In the genomic region with DNA sequence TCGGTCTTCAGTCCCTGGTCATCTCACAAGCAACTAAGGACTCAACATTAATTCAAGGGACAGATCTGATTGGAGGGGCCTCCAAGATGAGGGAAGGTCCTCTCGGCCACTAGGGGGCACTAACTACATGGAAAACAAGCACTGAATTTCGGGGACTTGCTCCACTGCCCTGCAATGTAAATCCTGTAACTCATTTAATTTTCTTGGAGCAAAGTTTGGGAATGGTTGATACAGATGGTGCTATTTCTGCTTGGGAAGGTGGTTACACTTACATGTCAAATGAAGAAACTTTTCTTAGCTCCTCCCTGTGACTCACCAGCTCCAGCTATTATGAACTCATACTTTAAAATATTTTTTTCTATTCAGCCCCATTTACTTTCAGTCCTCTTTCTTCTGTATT, we compare ENCODE assay signal across 8 cellular contexts.
DNase-seq lines count a peak whose midpoint lies in the region; ATAC-seq and TF ChIP-seq lines count a peak whose summit lies in the region.

No MANE protein-coding gene starts in this region.

- no peaks in the 10 kb centered on the region for H3K36me3 ChIP-seq in heart right ventricle
- no peaks in the 10 kb centered on the region for H3K36me3 ChIP-seq in gastrocnemius medialis

- CTCF ChIA-PET in RWPE1 (lab: Yijun Ruan, JAX): interaction anchor here (0.7 to 1.7 kb wide), 6 partner anchors 19 to 359 kb away, joined by 3 to 8 read pairs (median 4); no protein-coding TSS in a partner anchor

- DNase-seq in EL (peak; percentile 75), RWPE1 (ENCODE audit: low spot score) (peak; percentile 50), heart right ventricle (peak; percentile 11 to 62), gastrocnemius medialis (no peak)
- peak; percentile 28 for DNase-seq in activated naive CD4-positive, alpha-beta T cell treated with Interleukin-2 at 50 U/mL for 16 hours

- peak; percentile 79 for TF ChIP-seq RAD21 in Ishikawa (IDR thresholded peaks at IDR 0.05; ENCODE audit: low read depth)

- no peak overlapping the region for H3K4me3 ChIP-seq in heart right ventricle
- H3K4me3 ChIP-seq in gastrocnemius medialis: no peak overlapping the region

- ATAC-seq in heart right ventricle (peak in 4 of 8 donors; percentile 33 to 74 (median 48)), gastrocnemius medialis (no peak), HG02970 (IDR thresholded peaks at IDR 0.05; ENCODE audit: low FRiP score, unreplicated experiment) (no peak), GM18517 (IDR thresholded peaks at IDR 0.05; ENCODE audit: unreplicated experiment) (no peak)

- no peak for TF ChIP-seq POLR2A in gastrocnemius medialis (IDR thresholded peaks at IDR 0.05)

- in situ Hi-C loops in gastrocnemius medialis (cut with MboI; ENCODE audit: low sequenced_read_pairs in 4 of 4): loop anchor here in 2 of 4 donors (5.0 kb wide), 1 partner anchor 193 kb away; no protein-coding TSS in a partner anchor

- WGBS in heart right ventricle, 2 donors: 6 to 27% methylated on average over 3 of the region's 3 CpGs

- intact Hi-C loops in heart right ventricle (cut with DNase I) (loop anchor here in 7 of 10 donors (1.0 to 5.0 kb wide), 6 partner anchors 58 to 198 kb away; no protein-coding TSS in a partner anchor), gastrocnemius medialis (cut with DNase I; ENCODE audit: low total_unique reads) (loop anchor here (5.0 kb wide), 1 partner anchor 193 kb away; no protein-coding TSS in a partner anchor)

- TF ChIP-seq CTCF in RWPE1 (conservative IDR thresholded peaks at IDR 0.05; ENCODE audit: low read depth): peak; percentile 57
- peak; percentile 68 to 86 (median 81) for TF ChIP-seq CTCF in heart right ventricle (IDR thresholded peaks at IDR 0.05)
- TF ChIP-seq CTCF in gastrocnemius medialis (IDR thresholded peaks at IDR 0.05 in 4 of 5, conservative IDR thresholded peaks at IDR 0.05 in 1 of 5): peak; percentile 23 to 65 (median 37)

- peaks cover 0 to 33% (median 15%) of the 10 kb centered on the region in 7 donors for H3K27me3 ChIP-seq in heart right ventricle
- H3K27me3 ChIP-seq in gastrocnemius medialis: peaks cover 0 to 4% (median 0%) of the 10 kb centered on the region in 3 donors

- no peak for TF ChIP-seq EP300 in Ishikawa (IDR thresholded peaks at IDR 0.05; ENCODE audit: borderline replicate concordance)

- POLR2A ChIA-PET in RWPE1 (lab: Yijun Ruan, JAX; ENCODE audit: low non-redundant PET): no interaction called here

- H3K27ac ChIP-seq in RWPE1 (no peak overlapping the region; the same call in 1 of the 2 replicates), heart right ventricle (no peak overlapping the region), gastrocnemius medialis (no peak overlapping the region)

- H3K9me3 ChIP-seq in heart right ventricle (no peaks in the 10 kb centered on the region), gastrocnemius medialis (no peaks in the 10 kb centered on the region)

- H3K4me1 ChIP-seq in heart right ventricle: peaks cover 0 to 5% (median 0%) of the 10 kb centered on the region in 9 donors
- no peaks in the 10 kb centered on the region for H3K4me1 ChIP-seq in gastrocnemius medialis

TF ChIP-seq in Ishikawa, 13 proteins besides CTCF, POLR2A, EP300 and RAD21:
- TF ChIP-seq, protein P1, sequence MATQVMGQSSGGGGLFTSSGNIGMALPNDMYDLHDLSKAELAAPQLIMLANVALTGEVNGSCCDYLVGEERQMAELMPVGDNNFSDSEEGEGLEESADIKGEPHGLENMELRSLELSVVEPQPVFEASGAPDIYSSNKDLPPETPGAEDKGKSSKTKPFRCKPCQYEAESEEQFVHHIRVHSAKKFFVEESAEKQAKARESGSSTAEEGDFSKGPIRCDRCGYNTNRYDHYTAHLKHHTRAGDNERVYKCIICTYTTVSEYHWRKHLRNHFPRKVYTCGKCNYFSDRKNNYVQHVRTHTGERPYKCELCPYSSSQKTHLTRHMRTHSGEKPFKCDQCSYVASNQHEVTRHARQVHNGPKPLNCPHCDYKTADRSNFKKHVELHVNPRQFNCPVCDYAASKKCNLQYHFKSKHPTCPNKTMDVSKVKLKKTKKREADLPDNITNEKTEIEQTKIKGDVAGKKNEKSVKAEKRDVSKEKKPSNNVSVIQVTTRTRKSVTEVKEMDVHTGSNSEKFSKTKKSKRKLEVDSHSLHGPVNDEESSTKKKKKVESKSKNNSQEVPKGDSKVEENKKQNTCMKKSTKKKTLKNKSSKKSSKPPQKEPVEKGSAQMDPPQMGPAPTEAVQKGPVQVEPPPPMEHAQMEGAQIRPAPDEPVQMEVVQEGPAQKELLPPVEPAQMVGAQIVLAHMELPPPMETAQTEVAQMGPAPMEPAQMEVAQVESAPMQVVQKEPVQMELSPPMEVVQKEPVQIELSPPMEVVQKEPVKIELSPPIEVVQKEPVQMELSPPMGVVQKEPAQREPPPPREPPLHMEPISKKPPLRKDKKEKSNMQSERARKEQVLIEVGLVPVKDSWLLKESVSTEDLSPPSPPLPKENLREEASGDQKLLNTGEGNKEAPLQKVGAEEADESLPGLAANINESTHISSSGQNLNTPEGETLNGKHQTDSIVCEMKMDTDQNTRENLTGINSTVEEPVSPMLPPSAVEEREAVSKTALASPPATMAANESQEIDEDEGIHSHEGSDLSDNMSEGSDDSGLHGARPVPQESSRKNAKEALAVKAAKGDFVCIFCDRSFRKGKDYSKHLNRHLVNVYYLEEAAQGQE (IDR thresholded peaks at IDR 0.05; ENCODE audit: low read depth): no peak
- TF ChIP-seq TEAD4 (IDR thresholded peaks at IDR 0.05): no peak
- no peak for TF ChIP-seq YY1 (IDR thresholded peaks at IDR 0.05; ENCODE audit: low read depth)
- no peak for TF ChIP-seq CREB1 (IDR thresholded peaks at IDR 0.05; ENCODE audit: low read depth)
- TF ChIP-seq, protein P2, sequence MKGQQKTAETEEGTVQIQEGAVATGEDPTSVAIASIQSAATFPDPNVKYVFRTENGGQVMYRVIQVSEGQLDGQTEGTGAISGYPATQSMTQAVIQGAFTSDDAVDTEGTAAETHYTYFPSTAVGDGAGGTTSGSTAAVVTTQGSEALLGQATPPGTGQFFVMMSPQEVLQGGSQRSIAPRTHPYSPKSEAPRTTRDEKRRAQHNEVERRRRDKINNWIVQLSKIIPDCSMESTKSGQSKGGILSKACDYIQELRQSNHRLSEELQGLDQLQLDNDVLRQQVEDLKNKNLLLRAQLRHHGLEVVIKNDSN (IDR thresholded peaks at IDR 0.05): no peak
- TF ChIP-seq, protein P3, sequence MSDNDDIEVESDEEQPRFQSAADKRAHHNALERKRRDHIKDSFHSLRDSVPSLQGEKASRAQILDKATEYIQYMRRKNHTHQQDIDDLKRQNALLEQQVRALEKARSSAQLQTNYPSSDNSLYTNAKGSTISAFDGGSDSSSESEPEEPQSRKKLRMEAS (IDR thresholded peaks at IDR 0.05): no peak
- TF ChIP-seq FOXM1 (IDR thresholded peaks at IDR 0.05; ENCODE audit: borderline replicate concordance, low read depth): no peak
- TF ChIP-seq EGR1 (IDR thresholded peaks at IDR 0.05): no peak
- TF ChIP-seq ZBTB7A (IDR thresholded peaks at IDR 0.05; ENCODE audit: low read depth): no peak

Comparison
In these comparisons a context has a peak if more than half of its experiments do, and no peak if none do; other contexts are left out.
1. DNase-seq: peak in EL (single experiment), RWPE1 (single experiment), activated naive CD4-positive, alpha-beta T cell treated with Interleukin-2 at 50 U/mL for 16 hours (single experiment) and heart right ventricle (2 of 2); none in gastrocnemius medialis (0 of 2).
2. Peak in every context shown above with its lines, with median percentiles within 50 percentile points of each other: CTCF ChIP-seq.